ENCODE assay signal across 9 cellular contexts in the genomic region with DNA sequence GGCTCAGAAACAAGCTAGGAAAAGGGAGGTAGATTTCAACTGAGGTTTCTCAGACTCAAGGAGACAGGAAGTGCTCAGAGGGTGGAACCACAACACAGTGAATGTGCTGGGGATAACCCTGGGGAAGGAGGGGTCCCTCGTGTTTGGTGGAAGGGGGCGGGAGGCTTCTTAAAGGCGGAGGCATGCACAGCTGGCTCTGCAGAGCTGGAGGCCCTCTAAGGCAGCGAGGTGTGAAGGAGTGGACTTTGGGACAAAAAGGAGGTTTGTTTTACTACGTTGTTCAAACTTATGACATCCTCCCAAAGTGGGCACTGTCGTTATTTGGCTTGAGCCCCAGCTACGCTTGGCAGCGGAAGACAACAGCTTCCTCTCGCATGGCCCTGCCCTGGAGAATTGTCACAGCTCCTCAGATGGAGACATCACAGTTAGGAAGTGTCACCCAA. TPM values are rescaled to one million over a fixed set of nuclear protein-coding genes. Genes with fewer than 3 reads are reported as not detected.
DNase-seq lines count a peak whose midpoint lies in the region; ATAC-seq, FAIRE-seq and TF ChIP-seq lines count a peak whose summit lies in the region.
"Had no signal": no experiment of that assay in that cellular context is flagged by ENCODE, and none has a peak within 500 bp of the region (broad histone marks: within the 10 kb centered on the region; RNA-seq: fewer than 3 reads in every experiment).

No MANE protein-coding gene starts in this region.

- intact Hi-C loops in tibial artery (cut with DNase I; ENCODE audit: low total_unique reads), result no loop called here

- no peaks in the 10 kb centered on the region for H3K9me3 Mint-ChIP-seq in activated CD8-positive, alpha-beta memory T cell treated with anti-CD3 and anti-CD28 coated beads, Interleukin-2, amount 10 ng/mL, durations not matched to agents 7 days and 5 days (ENCODE audit: low read depth)
- no peaks in the 10 kb centered on the region for H3K9me3 Mint-ChIP-seq in activated naive CD8-positive, alpha-beta T cell treated with anti-CD3 and anti-CD28 coated beads, Interleukin-2, amount 10 ng/mL, durations not matched to agents 7 days and 5 days

- no peaks in the 10 kb centered on the region for H3K9me3 ChIP-seq in tibial artery

- peak; percentile 43 for DNase-seq in activated CD8-positive, alpha-beta memory T cell treated with anti-CD3 and anti-CD28 coated beads, Interleukin-2, amount 10 ng/mL, durations not matched to agents 7 days and 5 days
- DNase-seq in activated CD8-positive, alpha-beta memory T cell treated with anti-CD3 and anti-CD28 coated beads, Interleukin-2, amount 50 U/mL, for 48 hours, result no peak
- peak; percentile 46 for DNase-seq in activated naive CD8-positive, alpha-beta T cell treated with anti-CD3 and anti-CD28 coated beads, Interleukin-2, amount 10 ng/mL, durations not matched to agents 7 days and 5 days
- peak; percentile 62 for DNase-seq in mesenteric fat pad (ENCODE audit: low spot score)
- peak; percentile 23 to 68 for DNase-seq in tibial artery
- no peak for DNase-seq in DMS153 (lab: John Stamatoyannopoulos, UW)
- no peak for DNase-seq in frontal cortex (ENCODE audit: low spot score in 2 of 2)
- no peak for DNase-seq in NCI-H2171 treated with DMSO at 0.1 percent for 48 hours (lab: John Stamatoyannopoulos, UW)
- DNase-seq: SIG-M5 had no signal

- H3K4me1 ChIP-seq in tibial artery, result peaks cover 0 to 30% (median 8%) of the 10 kb centered on the region in 4 donors

- peak; percentile 60 for ATAC-seq in activated CD8-positive, alpha-beta memory T cell treated with anti-CD3 and anti-CD28 coated beads, Interleukin-2, amount 10 ng/mL, durations not matched to agents 7 days and 5 days
- ATAC-seq in activated naive CD8-positive, alpha-beta T cell treated with anti-CD3 and anti-CD28 coated beads, Interleukin-2, amount 10 ng/mL, durations not matched to agents 7 days and 5 days (ENCODE audit: low read depth), result peak; percentile 76

- POLR2A ChIA-PET in activated naive CD8-positive, alpha-beta T cell treated with anti-CD3 and anti-CD28 coated beads, Interleukin-2, amount 10 ng/mL, durations not matched to agents 7 days and 5 days (lab: Charles Lee), result interaction anchor here (1.1 to 4.7 kb wide), 2 partner anchors 23 to 27 kb away, joined by 4 to 47 read pairs; a partner anchor contains a TSS

- H3K36me3 ChIP-seq in tibial artery, result no peaks in the 10 kb centered on the region

- H3K4me3 Mint-ChIP-seq in activated CD8-positive, alpha-beta memory T cell treated with anti-CD3 and anti-CD28 coated beads, Interleukin-2, amount 10 ng/mL, durations not matched to agents 7 days and 5 days, result peak overlapping the region; percentile 22
- peak overlapping the region; percentile 73 for H3K4me3 Mint-ChIP-seq in activated naive CD8-positive, alpha-beta T cell treated with anti-CD3 and anti-CD28 coated beads, Interleukin-2, amount 10 ng/mL, durations not matched to agents 7 days and 5 days

- CTCF ChIA-PET in activated CD8-positive, alpha-beta memory T cell treated with anti-CD3 and anti-CD28 coated beads, Interleukin-2, amount 10 ng/mL, durations not matched to agents 7 days and 5 days (lab: Charles Lee), result interaction anchor here (1.1 to 1.5 kb wide), 3 partner anchors 26 to 96 kb away, joined by 3 to 5 read pairs (median 4); no protein-coding TSS in a partner anchor

- no peaks in the 10 kb centered on the region for H3K27me3 ChIP-seq in tibial artery

- H3K4me1 Mint-ChIP-seq in activated CD8-positive, alpha-beta memory T cell treated with anti-CD3 and anti-CD28 coated beads, Interleukin-2, amount 10 ng/mL, durations not matched to agents 7 days and 5 days, result peaks cover 36% of the 10 kb centered on the region
- peaks cover 22% of the 10 kb centered on the region for H3K4me1 Mint-ChIP-seq in activated naive CD8-positive, alpha-beta T cell treated with anti-CD3 and anti-CD28 coated beads, Interleukin-2, amount 10 ng/mL, durations not matched to agents 7 days and 5 days

- H3K27me3 Mint-ChIP-seq in activated CD8-positive, alpha-beta memory T cell treated with anti-CD3 and anti-CD28 coated beads, Interleukin-2, amount 10 ng/mL, durations not matched to agents 7 days and 5 days, result no peaks in the 10 kb centered on the region
- H3K27me3 Mint-ChIP-seq in activated naive CD8-positive, alpha-beta T cell treated with anti-CD3 and anti-CD28 coated beads, Interleukin-2, amount 10 ng/mL, durations not matched to agents 7 days and 5 days, result no peaks in the 10 kb centered on the region

- no peak overlapping the region for H3K4me3 ChIP-seq in tibial artery

- TF ChIP-seq CTCF in tibial artery (IDR thresholded peaks at IDR 0.05), result no peak

- peak overlapping the region; percentile 91 to 92 for H3K27ac ChIP-seq in tibial artery

- peak overlapping the region; percentile 70 for H3K27ac Mint-ChIP-seq in activated CD8-positive, alpha-beta memory T cell treated with anti-CD3 and anti-CD28 coated beads, Interleukin-2, amount 10 ng/mL, durations not matched to agents 7 days and 5 days
- H3K27ac Mint-ChIP-seq in activated naive CD8-positive, alpha-beta T cell treated with anti-CD3 and anti-CD28 coated beads, Interleukin-2, amount 10 ng/mL, durations not matched to agents 7 days and 5 days, result peak overlapping the region; percentile 88

- H3K36me3 Mint-ChIP-seq in activated CD8-positive, alpha-beta memory T cell treated with anti-CD3 and anti-CD28 coated beads, Interleukin-2, amount 10 ng/mL, durations not matched to agents 7 days and 5 days, result no peaks in the 10 kb centered on the region
- H3K36me3 Mint-ChIP-seq in activated naive CD8-positive, alpha-beta T cell treated with anti-CD3 and anti-CD28 coated beads, Interleukin-2, amount 10 ng/mL, durations not matched to agents 7 days and 5 days, result no peaks in the 10 kb centered on the region

- no peak for FAIRE-seq in frontal cortex (lab: Jason Lieb, UNC)

RNA-seq across cellular contexts. Expression of a gene that starts 21.7 kb away (rescaled TPM):
- total RNA-seq in activated CD8-positive, alpha-beta memory T cell treated with anti-CD3 and anti-CD28 coated beads, Interleukin-2, amount 10 ng/mL, durations not matched to agents 7 days and 5 days, result 10 to 100 TPM; 38.6 to 40.3 TPM
- 10 to 100 TPM; 30.5 to 34.5 TPM for total RNA-seq in activated naive CD8-positive, alpha-beta T cell treated with anti-CD3 and anti-CD28 coated beads, Interleukin-2, amount 10 ng/mL, durations not matched to agents 7 days and 5 days
- total RNA-seq in mesenteric fat pad (15.7 TPM), frontal cortex (10.2 TPM)

Comparison
In these comparisons a context has a peak if more than half of its experiments do, and no peak if none do; other contexts are left out.
1. DNase-seq: peak in activated CD8-positive, alpha-beta memory T cell treated with anti-CD3 and anti-CD28 coated beads, Interleukin-2, amount 10 ng/mL, durations not matched to agents 7 days and 5 days (single experiment), activated naive CD8-positive, alpha-beta T cell treated with anti-CD3 and anti-CD28 coated beads, Interleukin-2, amount 10 ng/mL, durations not matched to agents 7 days and 5 days (single experiment), mesenteric fat pad (single experiment) and tibial artery (2 of 2); none in activated CD8-positive, alpha-beta memory T cell treated with anti-CD3 and anti-CD28 coated beads, Interleukin-2, amount 50 U/mL, for 48 hours (single experiment), DMS153 (single experiment), frontal cortex (0 of 2) and NCI-H2171 treated with DMSO at 0.1 percent for 48 hours (single experiment).